In genomic region chr1:32611859-32612188, GRCh38 we compare ENCODE assay signal across 8 cellular contexts. TPM values are rescaled to one million over a fixed set of nuclear protein-coding genes. Genes with fewer than 3 reads are reported as not detected.
DNase-seq lines count a peak whose midpoint lies in the region; ATAC-seq and TF ChIP-seq lines count a peak whose summit lies in the region.

No MANE protein-coding gene starts in this region.

- TF ChIP-seq CTCF in GM12865 (IDR thresholded peaks at IDR 0.05; ENCODE audit: insufficient read depth, low read depth, low read length, missing control alignments) (no peak), fibroblast of the aortic adventitia (IDR thresholded peaks at IDR 0.05; ENCODE audit: insufficient read depth, low read length) (no peak), retinal pigment epithelial cell (conservative IDR thresholded peaks at IDR 0.05; ENCODE audit: low read depth, low read length) (no peak)

- H3K4me3 ChIP-seq in GM12865 (ENCODE audit: low read depth, low read length), result peak overlapping the region; percentile 31; the same call in 1 of the 2 replicates
- H3K4me3 ChIP-seq in SJSA1, result peak overlapping the region; percentile 34
- peak overlapping the region; percentile 67 for H3K4me3 ChIP-seq in fibroblast of the aortic adventitia (ENCODE audit: low read depth, low read length)
- peak overlapping the region; percentile 77 for H3K4me3 ChIP-seq in retinal pigment epithelial cell (ENCODE audit: low read length)

- ATAC-seq in HG03457 (IDR thresholded peaks at IDR 0.05; ENCODE audit: unreplicated experiment) (no peak), HG03571 (IDR thresholded peaks at IDR 0.05; ENCODE audit: unreplicated experiment) (no peak), GM18867 (IDR thresholded peaks at IDR 0.05; ENCODE audit: unreplicated experiment) (no peak)

- H3K9me3 ChIP-seq in SJSA1 (replicated peaks), result no peaks in the 10 kb centered on the region

- no peak for DNase-seq in GM12865 (ENCODE audit: low read depth)
- DNase-seq in SJSA1 (ENCODE audit: low read depth in 1 of 2, low spot score in 2 of 2), result no peak
- DNase-seq in fibroblast of the aortic adventitia (ENCODE audit: low read depth), result no peak
- DNase-seq in retinal pigment epithelial cell (ENCODE audit: low read depth), result no peak
- no peak for DNase-seq in hypothalamus (lab: John Stamatoyannopoulos, UW)

- H3K4me1 ChIP-seq in SJSA1 (replicated peaks), result peaks cover 9% of the 10 kb centered on the region

- H3K36me3 ChIP-seq in SJSA1, result no peaks in the 10 kb centered on the region

- no peaks in the 10 kb centered on the region for H3K27me3 ChIP-seq in SJSA1 (replicated peaks)

- H3K27ac ChIP-seq in SJSA1, result no peak overlapping the region

RNA-seq across cellular contexts. Expression of gene ZBTB8OS, which starts 38.5 kb away (rescaled TPM):
- total RNA-seq in SJSA1 (2014; rRNA removed; shearing (Covaris generic)), result 81.1 and 92.2 TPM in 2 replicates
- 34.6 and 40.0 TPM in 2 replicates for total RNA-seq in fibroblast of the aortic adventitia (ENCODE audit: low replicate concordance)

RNA-seq across cellular contexts. Expression of gene RBBP4, which starts 39.2 kb away (rescaled TPM):
- 160 and 208 TPM in 2 replicates for total RNA-seq in SJSA1 (2014; rRNA removed; shearing (Covaris generic))
- 67.7 and 109 TPM in 2 replicates for total RNA-seq in fibroblast of the aortic adventitia (ENCODE audit: low replicate concordance)
